Comparison of ENCODE assay signal across 22 cellular contexts in the genomic region with DNA sequence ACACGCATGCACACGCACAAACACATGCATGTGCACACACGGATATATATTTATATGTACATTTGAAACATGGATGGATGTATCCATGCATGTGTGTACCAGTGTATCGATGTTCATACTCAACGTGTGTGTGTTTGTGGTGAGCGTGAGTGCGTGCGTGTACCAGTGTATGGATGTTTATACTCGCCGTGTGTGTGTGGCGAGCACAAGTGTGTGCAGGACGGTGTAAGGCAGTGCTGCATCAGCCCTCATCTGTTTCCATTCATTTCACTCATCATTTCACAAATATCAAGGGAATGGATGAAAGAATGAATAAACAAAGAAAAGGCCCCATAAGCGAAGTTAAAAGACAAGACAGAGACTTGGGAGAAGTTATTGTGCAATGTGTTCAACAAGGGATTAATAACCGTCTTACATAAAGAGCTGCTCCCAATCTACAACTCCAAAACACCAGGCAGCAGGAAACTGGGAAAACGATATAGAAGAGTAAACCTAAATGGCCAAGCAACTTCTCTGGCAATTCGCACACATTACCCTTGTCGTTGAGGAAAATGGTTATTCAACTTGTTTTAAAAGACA. TPM values are rescaled to one million over a fixed set of nuclear protein-coding genes. Genes with fewer than 3 reads are reported as not detected.
"Had no signal": no experiment of that assay in that cellular context is flagged by ENCODE, and none has a peak within 500 bp of the region (broad histone marks: within the 10 kb centered on the region; RNA-seq: fewer than 3 reads in every experiment).

No MANE protein-coding gene starts in this region.

- H3K4me1 ChIP-seq: adrenal gland had no signal

- H3K27ac ChIP-seq: adrenal gland had no signal

- DNase-seq: activated B cell treated with CpG ODN at 0.5 μM for 24 hours; activated CD4-positive, alpha-beta memory T cell treated with anti-CD3 and anti-CD28 coated beads, Interleukin-2, amount 10 ng/mL, durations not matched to agents 7 days and 5 days; activated CD4-positive, alpha-beta T cell treated with anti-CD3 and anti-CD28 coated beads for 1 hour; activated CD4-positive, alpha-beta T cell treated with anti-CD3 and anti-CD28 coated beads, Interleukin-2, amount 50 U/mL, for 1 hour; activated naive CD4-positive, alpha-beta T cell treated with anti-CD3 and anti-CD28 coated beads, Interleukin-2, amount 50 U/mL, for 16 hours; activated naive CD8-positive, alpha-beta T cell treated with anti-CD3 and anti-CD28 coated beads, Interleukin-2, amount 10 ng/mL, durations not matched to agents 7 days and 5 days; activated T-cell treated with anti-CD3 and anti-CD28 coated beads for 4 hours; activated T-cell treated with anti-CD3 and anti-CD28 coated beads, Interleukin-2, amount 50 U/mL, for 72 hours; adrenal gland; anterior cingulate cortex; Karpas-422; NCI-H1105 treated with DMSO at 0.1 percent for 48 hours; NCI-H1436 treated with DMSO at 0.1 percent for 48 hours; NCI-H187; NCI-H2081; NCI-H446; NCI-H524; SIG-M5; T-helper 17 cell; T-helper 9 cell had no signal

- ATAC-seq: activated T-cell treated with anti-CD3 and anti-CD28 coated beads, Interleukin-2, amount 50 U/mL, for 72 hours; T-helper 17 cell had no signal

- FAIRE-seq: RCC 7860 had no signal

- H3K36me3 ChIP-seq: adrenal gland had no signal

- H3K27me3 ChIP-seq: adrenal gland had no signal

- H3K4me3 ChIP-seq: adrenal gland had no signal

- H3K9me3 ChIP-seq: adrenal gland had no signal

RNA-seq across cellular contexts. Expression of a gene that starts 42.7 kb away (rescaled TPM):
- total RNA-seq: activated B cell treated with CpG ODN at 0.5 μM for 24 hours; activated CD8-positive, alpha-beta memory T cell treated with anti-CD3 and anti-CD28 coated beads for 36 hours; activated naive CD8-positive, alpha-beta T cell treated with anti-CD3 and anti-CD28 coated beads, Interleukin-2, amount 10 ng/mL, durations not matched to agents 7 days and 5 days; T-helper 17 cell had no signal
